1 cellular context compared by ENCODE assay signal in genomic region chr19:18519962-18520847, GRCh38.
TF ChIP-seq lines count a peak whose summit lies in the region.

No MANE protein-coding gene starts in this region.

TF ChIP-seq in HepG2, 621 proteins besides CTCF, POLR2A, EP300 and RAD21 (continued from another document):
- TF ChIP-seq ZNF362 (CRISPR knock-in tag; IDR thresholded peaks at IDR 0.05; ENCODE audit: borderline replicate concordance) (peak; percentile 68; the same call in 1 of the 2 replicates), SMAD3 (CRISPR knock-in tag; IDR thresholded peaks at IDR 0.05) (no peak), HNF4G (IDR thresholded peaks at IDR 0.05; ENCODE audit: borderline replicate concordance, low read depth, low read length) (peak; percentile 73), HNF4G (CRISPR knock-in tag; IDR thresholded peaks at IDR 0.05; ENCODE audit: borderline replicate concordance, low read depth) (peak; percentile 56; the same call in 1 of the 2 replicates), IRX3 (CRISPR knock-in tag; IDR thresholded peaks at IDR 0.05; ENCODE audit: borderline replicate concordance, low read depth) (no peak), CENPT (CRISPR knock-in tag; IDR thresholded peaks at IDR 0.05; ENCODE audit: low read depth) (no peak), ZIK1 (CRISPR knock-in tag; IDR thresholded peaks at IDR 0.05; ENCODE audit: borderline replicate concordance, low read depth) (no peak), MAZ (IDR thresholded peaks at IDR 0.05; ENCODE audit: borderline replicate concordance, low read depth, low read length) (0 out of 2 replicates have a peak, but pooled peaks have one; percentile 34), MAZ (CRISPR knock-in tag; IDR thresholded peaks at IDR 0.05; ENCODE audit: low read depth) (peak; percentile 37), HMG20A (CRISPR knock-in tag; IDR thresholded peaks at IDR 0.05; ENCODE audit: borderline replicate concordance) (peak; percentile 32; the same call in 1 of the 2 replicates), ZNF414 (CRISPR knock-in tag; IDR thresholded peaks at IDR 0.05) (0 out of 2 replicates have a peak, but pooled peaks have one; percentile 28), TBL1XR1 (IDR thresholded peaks at IDR 0.05; ENCODE audit: borderline replicate concordance, low read length, partially characterized antibody) (peak; percentile 57), ZNF883 (CRISPR knock-in tag; IDR thresholded peaks at IDR 0.05; ENCODE audit: not compliant biosample characterization) (no peak), RNF2 (conservative IDR thresholded peaks at IDR 0.05; ENCODE audit: low read depth) (no peak), ZNF20 (CRISPR knock-in tag; IDR thresholded peaks at IDR 0.05) (no peak), GABPA (IDR thresholded peaks at IDR 0.05; ENCODE audit: low read depth, low read length) (no peak), GABPA (CRISPR knock-in tag; IDR thresholded peaks at IDR 0.05; ENCODE audit: low read depth) (peak; percentile 34), RERE (CRISPR knock-in tag; IDR thresholded peaks at IDR 0.05; ENCODE audit: low read depth) (no peak), ARID5B (CRISPR knock-in tag; IDR thresholded peaks at IDR 0.05) (peak; percentile 74), CBX5 (CRISPR knock-in tag; IDR thresholded peaks at IDR 0.05; ENCODE audit: borderline replicate concordance) (no peak), U2AF2 (IDR thresholded peaks at IDR 0.05; ENCODE audit: low read depth, low read length) (no peak), ZNF12 (CRISPR knock-in tag; IDR thresholded peaks at IDR 0.05) (no peak), HMG20B (CRISPR knock-in tag; conservative IDR thresholded peaks at IDR 0.05) (no peak), MTA1 (CRISPR knock-in tag; IDR thresholded peaks at IDR 0.05; ENCODE audit: borderline replicate concordance) (no peak), IRF2 (CRISPR knock-in tag; IDR thresholded peaks at IDR 0.05) (no peak), ZSCAN31 (CRISPR knock-in tag; IDR thresholded peaks at IDR 0.05; ENCODE audit: low read depth) (0 out of 2 replicates have a peak, but pooled peaks have one; percentile 62), ZNF468 (CRISPR knock-in tag; IDR thresholded peaks at IDR 0.05) (no peak), CSRNP2 (CRISPR knock-in tag; conservative IDR thresholded peaks at IDR 0.05; ENCODE audit: low read depth) (no peak), PBX2 (CRISPR knock-in tag; IDR thresholded peaks at IDR 0.05) (no peak), PHB2 (IDR thresholded peaks at IDR 0.05; ENCODE audit: partially characterized antibody) (no peak), ZFP82 (CRISPR knock-in tag; IDR thresholded peaks at IDR 0.05; ENCODE audit: borderline replicate concordance) (no peak), ZNF281 (CRISPR knock-in tag; IDR thresholded peaks at IDR 0.05; ENCODE audit: borderline replicate concordance) (peak; percentile 49; the same call in 1 of the 2 replicates)
